ENCODE assay signal across 8 cellular contexts in genomic region chr16:29613307-29614057, GRCh38. TPM values are rescaled to one million over a fixed set of nuclear protein-coding genes. Genes with fewer than 3 reads are reported as not detected.
DNase-seq lines count a peak whose midpoint lies in the region; ATAC-seq, FAIRE-seq and TF ChIP-seq lines count a peak whose summit lies in the region.
"Not testable (repeated sequence)": the region's sequence is repeated elsewhere in the genome, so short reads cannot be mapped to it uniquely, and the experiment has no call there.

No MANE protein-coding gene starts in this region.

- H3K27me3 Mint-ChIP-seq in IgD-negative memory B cell, memory B cell: not testable (repeated sequence)

- H3K9me3 ChIP-seq in H1 (ENCODE audit: insufficient read depth in 2 of 2, low read depth in 1 of 2, low read length in 1 of 2), result not testable (repeated sequence)

- H2BK15ac ChIP-seq in H1 (ENCODE audit: low read length), result not testable (repeated sequence)

- not testable (repeated sequence) for H4K8ac ChIP-seq in H1 (ENCODE audit: extremely low read depth, insufficient read depth, low read length)

- not testable (repeated sequence) for H4K91ac ChIP-seq in H1 (replicated peaks; ENCODE audit: insufficient read length, low read length)

- WGBS in H1 (ENCODE audit: extremely low coverage in 1 of 2, insufficient coverage in 1 of 2, insufficient read length in 1 of 2, insufficient replicate concordance in 2 of 2, low coverage in 1 of 2, low lambda C conversion rate in 2 of 2, missing lambda C conversion rate in 1 of 2), 2 experiments, result 2% methylated on average over 9 of the region's 100 CpGs; no CpG with 5 or more reads in 1 of the 2 experiments

- not testable (repeated sequence) for H2BK12ac ChIP-seq in H1 (ENCODE audit: low read depth, low read length)

- not testable (repeated sequence) for TF ChIP-seq RAD21 in H1 (IDR thresholded peaks at IDR 0.05 in 1 of 2, conservative IDR thresholded peaks at IDR 0.05 in 1 of 2; ENCODE audit: low read depth in 2 of 2, low read length in 2 of 2)

- not testable (repeated sequence) for H4K20me1 ChIP-seq in H1 (replicated peaks in 1 of 2; ENCODE audit: control insufficient read depth in 1 of 2, insufficient read depth in 2 of 2, low read length in 2 of 2)

- H2AK5ac ChIP-seq in H1 (ENCODE audit: low read depth, low read length), result peak overlapping the region; percentile 25; the same call in 1 of the 2 replicates

- H3K4me1 Mint-ChIP-seq in IgD-negative memory B cell, result peaks cover 11 to 17% (median 13%) of the 10 kb centered on the region in 3 donors
- peaks cover 16% of the 10 kb centered on the region for H3K4me1 Mint-ChIP-seq in memory B cell

- not testable (repeated sequence) for H3K14ac ChIP-seq in H1 (ENCODE audit: insufficient read length)

- TF ChIP-seq CTCF in H1 (IDR thresholded peaks at IDR 0.05; ENCODE audit: control extremely low read depth in 1 of 3, insufficient read depth in 1 of 3, low read depth in 1 of 3, low read length in 3 of 3), result not testable (repeated sequence)

- not testable (repeated sequence) for H3K56ac ChIP-seq in H1 (replicated peaks; ENCODE audit: insufficient read length, low read depth, low read length)

- peak overlapping the region; percentile 53 to 78 for H3K4me2 ChIP-seq in H1 (ENCODE audit: insufficient read depth in 1 of 2, low read depth in 2 of 2, low read length in 2 of 2)

- FAIRE-seq in H1 (lab: Jason Lieb, UNC), result not testable (repeated sequence)

- DNase-seq in C1 segment of cervical spinal cord (lab: John Stamatoyannopoulos, UW) (peak in 13 of 14 donors; percentile 23 to 85 (median 68)), OCI-M2 (lab: John Stamatoyannopoulos, UW; ENCODE audit: unreplicated experiment) (peak; percentile 46), H1 (ENCODE audit: low read depth in 1 of 2, low spot score in 2 of 2) (peak; percentile 63 to 98), memory B cell (ENCODE audit: low spot score in 2 of 2) (peak; percentile 91 to 94)
- DNase-seq in activated CD8-positive, alpha-beta memory T cell treated with anti-CD3 and anti-CD28 coated beads, Interleukin-2, amount 50 U/mL, for 4 hours, result peak; percentile 95
- peak; percentile 89 to 96 for DNase-seq in stimulated activated CD4-positive, alpha-beta T cell treated with anti-CD3 and anti-CD28 coated beads, Interleukin-4, amount 100 ng/mL, for 48 hours (ENCODE audit: low read depth in 2 of 2)

- H3K79me2 ChIP-seq in H1 (ENCODE audit: control insufficient read depth in 1 of 2, insufficient read depth in 2 of 2, low read length in 2 of 2), result peaks cover 0 to 29% of the 10 kb centered on the region in 2 experiments; a peak in 2 of 4 replicates

- not testable (repeated sequence) for H4K5ac ChIP-seq in H1 (ENCODE audit: insufficient read length, low read depth, low read length)

- H2BK20ac ChIP-seq in H1 (ENCODE audit: low read length), result not testable (repeated sequence)

- not testable (repeated sequence) for H3K4ac ChIP-seq in H1 (replicated peaks; ENCODE audit: insufficient read length, low read depth, low read length)

- peak; percentile 45 for ATAC-seq in GM19463 (IDR thresholded peaks at IDR 0.05; ENCODE audit: unreplicated experiment)
- ATAC-seq in memory B cell (ENCODE audit: low read depth), result peak; percentile 72

- not testable (repeated sequence) for H3K36me3 ChIP-seq in H1 (ENCODE audit: control insufficient read depth in 2 of 4, insufficient read depth in 4 of 4, low read length in 3 of 4)

- H3K27me3 ChIP-seq in H1 (replicated peaks in 1 of 4; ENCODE audit: control insufficient read depth in 3 of 4, extremely low read depth in 1 of 4, insufficient read depth in 3 of 4, low read length in 3 of 4), result not testable (repeated sequence)

- peak overlapping the region; percentile 7 to 78 (median 70); a peak in 6 of 7 replicates for H3K9ac ChIP-seq in H1 (replicated peaks in 1 of 4; ENCODE audit: extremely low read depth in 1 of 4, low read depth in 3 of 4, low read length in 3 of 4)

- peak overlapping the region; percentile 71; the same call in 1 of the 2 replicates for H3K18ac ChIP-seq in H1 (ENCODE audit: extremely low read depth, low read length)

- H3K23me2 ChIP-seq in H1 (ENCODE audit: low read depth, low read length), result not testable (repeated sequence)

- not testable (repeated sequence) for H3K27ac ChIP-seq in H1 (ENCODE audit: low read depth, low read length)

- H3K79me1 ChIP-seq in H1 (ENCODE audit: low read depth, low read length), result not testable (repeated sequence)

- not testable (repeated sequence) for H2BK120ac ChIP-seq in H1 (replicated peaks; ENCODE audit: low read depth, low read length)

- H3K27ac Mint-ChIP-seq in IgD-negative memory B cell (peak overlapping the region; percentile 53 to 89 (median 67)), memory B cell (peak overlapping the region; percentile 90)

- H3K4me3 Mint-ChIP-seq in IgD-negative memory B cell (peak overlapping the region; percentile 86 to 96 (median 93)), memory B cell (peak overlapping the region; percentile 94)

- CTCF ChIA-PET in H1 (lab: Charles Lee; ENCODE audit: partially characterized antibody), result not testable (repeated sequence)

- not testable (repeated sequence) for H2AFZ ChIP-seq in H1 (ENCODE audit: low read length)

- H2BK5ac ChIP-seq in H1 (ENCODE audit: low read depth, low read length), result not testable (repeated sequence)

- not testable (repeated sequence) for H3K23ac ChIP-seq in H1 (ENCODE audit: insufficient read length)

- TF ChIP-seq EP300 in H1 (IDR thresholded peaks at IDR 0.05; ENCODE audit: borderline replicate concordance in 1 of 2, low read depth in 2 of 2, low read length in 2 of 2), result not testable (repeated sequence)

- H3K9me3 Mint-ChIP-seq in IgD-negative memory B cell, memory B cell: not testable (repeated sequence)

- not testable (repeated sequence) for H3K4me1 ChIP-seq in H1 (replicated peaks in 1 of 4; ENCODE audit: control insufficient read depth in 3 of 4, insufficient read depth in 4 of 4, low read length in 3 of 4)

- not testable (repeated sequence) for H3K36me3 Mint-ChIP-seq in IgD-negative memory B cell, memory B cell

- peak overlapping the region; percentile 67 to 90 (median 77) for H3K4me3 ChIP-seq in H1 (ENCODE audit: extremely low read depth in 1 of 4, insufficient read depth in 2 of 4, low read depth in 3 of 4, low read length in 4 of 4)

- TF ChIP-seq POLR2A in H1 (IDR thresholded peaks at IDR 0.05; ENCODE audit: control extremely low read depth in 1 of 2, low read depth in 2 of 2, low read length in 2 of 2), result peak; percentile 91 to 93

- POLR2A ChIA-PET in H1 (lab: Charles Lee; ENCODE audit: partially characterized antibody), result interaction anchor here (0.7 to 3.9 kb wide), 9 partner anchors 10 to 235 kb away, joined by 3 to 26 read pairs (median 5); partner anchors contain the start of genes PAGR1 and QPRT

TF ChIP-seq in H1, 55 proteins besides CTCF, POLR2A, EP300 and RAD21:
- TF ChIP-seq SIN3A (conservative IDR thresholded peaks at IDR 0.05 in 1 of 2, IDR thresholded peaks at IDR 0.05 in 1 of 2; ENCODE audit: low read depth in 1 of 2, low read length in 2 of 2), result 0 out of 4 replicates have a peak, but pooled peaks of 1 of the 2 experiments have one; percentile 30
- peak; percentile 95 for TF ChIP-seq MAX (IDR thresholded peaks at IDR 0.05)
- peak; percentile 83 for TF ChIP-seq TBP (IDR thresholded peaks at IDR 0.05; ENCODE audit: low read depth, low read length)
- peak; percentile 87 for TF ChIP-seq TAF1 (IDR thresholded peaks at IDR 0.05; ENCODE audit: low read depth, low read length)
- peak; percentile 86 for TF ChIP-seq E2F6 (IDR thresholded peaks at IDR 0.05)
- TF ChIP-seq KDM4A (IDR thresholded peaks at IDR 0.05; ENCODE audit: low read depth, low read length, severe bottlenecking), result peak; percentile 41
- peak; percentile 35; the same call in 1 of the 2 replicates for TF ChIP-seq CREB1 (IDR thresholded peaks at IDR 0.05)
- peak; percentile 72 for TF ChIP-seq PHF8 (conservative IDR thresholded peaks at IDR 0.05; ENCODE audit: low read depth, low read length)
- peak; percentile 91 for TF ChIP-seq POLR2AphosphoS5 (IDR thresholded peaks at IDR 0.05; ENCODE audit: low read depth, low read length)

RNA-seq across cellular contexts. Expression of gene SPN, which starts 49.6 kb away (rescaled TPM):
- polyA plus RNA-seq in IgD-negative memory B cell (11.0 TPM), H1 (2011; rRNA removed) (1.3 and 1.5 TPM in 2 replicates)
- 1.6 and 1.8 TPM in 2 replicates for total RNA-seq in H1 (2021; fragmentation: NEBNext Ultra II Directional; extraction: Animal tissue kit (Norgen Biotek cat#: 25700))
- polyA plus RNA-seq in H1 (2011; cell fraction: cytosol; rRNA removed), result 0.76 TPM
- 2.7 TPM for polyA plus RNA-seq in H1 (2011; cell fraction: nucleus; rRNA removed)
- polyA plus RNA-seq in H1 (2012, experiment 1 of 2), result 0.46 to 1.7 TPM (median 0.89 TPM) in 4 replicates
- polyA plus RNA-seq in H1 (2012, experiment 2 of 2), result 0.92 TPM
- 4.0 TPM for polyA plus RNA-seq in H1 (2013, experiment 1 of 2)
- polyA plus RNA-seq in H1 (2013, experiment 2 of 2), result 3.8 TPM
- polyA minus RNA-seq in H1 (2011; rRNA and poly(A)+ RNA removed), result 2.1 and 3.2 TPM in 2 replicates
- polyA minus RNA-seq in H1 (2011; cell fraction: cytosol; rRNA and poly(A)+ RNA removed), result 0.44 TPM
- polyA minus RNA-seq in H1 (2011; cell fraction: nucleus; rRNA and poly(A)+ RNA removed), result 2.6 TPM
